In genomic region chr15:63048115-63048985, GRCh38 we compare ENCODE assay signal across 8 cellular contexts. TPM values are rescaled to one million over a fixed set of nuclear protein-coding genes. Genes with fewer than 3 reads are reported as not detected.
DNase-seq lines count a peak whose midpoint lies in the region; ATAC-seq, FAIRE-seq and TF ChIP-seq lines count a peak whose summit lies in the region.

No MANE protein-coding gene starts in this region.

- TF ChIP-seq POLR2A in HepG2 (IDR thresholded peaks at IDR 0.05; ENCODE audit: insufficient read depth in 1 of 2, low read depth in 2 of 2, low read length in 2 of 2) = peak; percentile 46 to 78

- ATAC-seq in HG03439 (IDR thresholded peaks at IDR 0.05; ENCODE audit: unreplicated experiment) (peak; percentile 90), HepG2 (peak; percentile 93)

- H3K9me3 Mint-ChIP-seq in activated CD4-positive, alpha-beta T cell treated with anti-CD3 and anti-CD28 coated beads, Interleukin-2, amount 10 ng/mL, durations not matched to agents 24 days and 14 days = no peaks in the 10 kb centered on the region

- H3K4me1 ChIP-seq in BE2C (peaks cover 41% of the 10 kb centered on the region), HepG2 (ENCODE audit: insufficient read depth, low read length) (peaks cover 83% of the 10 kb centered on the region)

- in situ Hi-C loops in HepG2 (cut with HindIII; ENCODE audit: extremely low pct_ligation_motif_present, low pct_unique_long_range_greater_than_20kb) = loop anchor here (5.0 kb wide), 3 partner anchors 44 to 266 kb away; no protein-coding TSS in a partner anchor

- intact Hi-C loops in activated CD4-positive, alpha-beta T cell treated with anti-CD3 and anti-CD28 coated beads, Interleukin-2, amount 10 ng/mL, durations not matched to agents 24 days and 14 days (cut with micrococcal nuclease) = loop anchor here (1.0 to 5.0 kb wide), 4 partner anchors 45 to 352 kb away; partner anchors contain the start of genes APH1B and LACTB
- intact Hi-C loops in HepG2 (cut with micrococcal nuclease; ENCODE audit: unreplicated experiment) = loop anchor here (1.0 to 10.0 kb wide), 4 partner anchors 45 to 234 kb away; partner anchors contain the start of gene RPS27L

- POLR2A ChIA-PET in HepG2 (lab: Yijun Ruan, JAX) = interaction anchor here (0.6 to 3.5 kb wide), 25 partner anchors 9 to 457 kb away, joined by 3 to 42 read pairs (median 4); partner anchors contain the start of genes RPS27L and USP3

- H3K27me3 ChIP-seq in BE2C = no peaks in the 10 kb centered on the region
- no peaks in the 10 kb centered on the region for H3K27me3 ChIP-seq in HepG2 (ENCODE audit: control insufficient read depth in 1 of 2, insufficient read depth in 2 of 2, low read length in 2 of 2)

- H3K36me3 Mint-ChIP-seq in activated CD4-positive, alpha-beta T cell treated with anti-CD3 and anti-CD28 coated beads, Interleukin-2, amount 10 ng/mL, durations not matched to agents 24 days and 14 days (ENCODE audit: low read depth) = no peaks in the 10 kb centered on the region

- H3K36me3 ChIP-seq in BE2C (peaks cover 10% of the 10 kb centered on the region; the same call in 1 of the 2 replicates), HepG2 (replicated peaks in 1 of 2; ENCODE audit: control insufficient read depth in 1 of 2, insufficient read depth in 2 of 2, low read length in 2 of 2) (no peaks in the 10 kb centered on the region)

- H3K9me3 ChIP-seq in BE2C = no peaks in the 10 kb centered on the region
- H3K9me3 ChIP-seq in HepG2 (ENCODE audit: low read length) = no peaks in the 10 kb centered on the region

- H3K79me2 ChIP-seq in HepG2 (ENCODE audit: insufficient read depth, low read length) = peaks cover 57% of the 10 kb centered on the region

- H2AFZ ChIP-seq in HepG2 (ENCODE audit: low read length) = no peak overlapping the region

- H3K9ac ChIP-seq in HepG2 (ENCODE audit: insufficient read depth, low read depth, low read length) = peak overlapping the region; percentile 76

- DNase-seq in BE2C (peak; percentile 99), GM19239 (ENCODE audit: insufficient read length, low spot score) (peak; percentile 95), NCI-H510A treated with DMSO at 0.1 percent for 48 hours (lab: John Stamatoyannopoulos, UW) (peak; percentile 81), cortex of kidney (lab: John Stamatoyannopoulos, UW) (peak; percentile 54), HepG2 (ENCODE audit: low spot score) (peak; percentile 93)
- DNase-seq in activated CD4-positive, alpha-beta T cell treated with anti-CD3 and anti-CD28 coated beads, Interleukin-2, amount 10 ng/mL, durations not matched to agents 24 days and 14 days = peak; percentile 95
- peak; percentile 82 for DNase-seq in stimulated activated CD4-positive, alpha-beta T cell treated with anti-CD3 and anti-CD28 coated beads, Interleukin-2, amount 100 ng/mL, for 48 hours

- 0 out of 2 replicates have a peak, but pooled peaks cover 3% of the 10 kb centered on the region for H4K20me1 ChIP-seq in HepG2 (ENCODE audit: insufficient read depth, low read length)

- CTCF ChIA-PET in HepG2 (lab: Yijun Ruan, JAX; ENCODE audit: low intra/inter-chr PET ratio, low total read pairs) = interaction anchor here (1.1 to 2.4 kb wide), 2 partner anchors 45 to 201 kb away, joined by 3 to 57 read pairs; no protein-coding TSS in a partner anchor

- FAIRE-seq in GM19239 (lab: Jason Lieb, UNC) = no peak
- FAIRE-seq in HepG2 (lab: Jason Lieb, UNC) = no peak

- H3K27ac Mint-ChIP-seq in activated CD4-positive, alpha-beta T cell treated with anti-CD3 and anti-CD28 coated beads, Interleukin-2, amount 10 ng/mL, durations not matched to agents 24 days and 14 days = peak overlapping the region; percentile 69

- H3K4me1 Mint-ChIP-seq in activated CD4-positive, alpha-beta T cell treated with anti-CD3 and anti-CD28 coated beads, Interleukin-2, amount 10 ng/mL, durations not matched to agents 24 days and 14 days = peaks cover 21% of the 10 kb centered on the region

- H3K27me3 Mint-ChIP-seq in activated CD4-positive, alpha-beta T cell treated with anti-CD3 and anti-CD28 coated beads, Interleukin-2, amount 10 ng/mL, durations not matched to agents 24 days and 14 days = peaks cover 50% of the 10 kb centered on the region

- no TSS peak for BruUV-seq in HepG2 (replicated peaks; lab: Mats Ljungman, UMichigan)

- H3K4me3 ChIP-seq in BE2C (ENCODE audit: low read depth, low read length) = peak overlapping the region; percentile 91
- H3K4me3 ChIP-seq in HepG2 (replicated peaks in 1 of 3; ENCODE audit: insufficient read depth in 1 of 3, low read depth in 2 of 3, low read length in 3 of 3) = peak overlapping the region; percentile 67 to 86 (median 80)

- peak; percentile 100 for TF ChIP-seq RAD21 in HepG2 (CRISPR knock-in tag; IDR thresholded peaks at IDR 0.05)

- TF ChIP-seq EP300 in HepG2 (IDR thresholded peaks at IDR 0.05; ENCODE audit: low read depth in 2 of 2, low read length in 2 of 2) (no peak; a peak in 2 of 4 replicates), HepG2 (CRISPR knock-in tag; IDR thresholded peaks at IDR 0.05; ENCODE audit: borderline replicate concordance) (peak; percentile 15; the same call in 1 of the 2 replicates)

- H3K4me2 ChIP-seq in HepG2 (ENCODE audit: low read depth, low read length) = peak overlapping the region; percentile 96

- peak overlapping the region; percentile 81 for H3K4me3 Mint-ChIP-seq in activated CD4-positive, alpha-beta T cell treated with anti-CD3 and anti-CD28 coated beads, Interleukin-2, amount 10 ng/mL, durations not matched to agents 24 days and 14 days

- TF ChIP-seq CTCF in BE2C (IDR thresholded peaks at IDR 0.05; ENCODE audit: low read depth, low read length) (peak; percentile 93), HepG2 (CRISPR knock-in tag; IDR thresholded peaks at IDR 0.05) (peak; percentile 91)

- H3K27ac ChIP-seq in HepG2 (ENCODE audit: extremely low read length, insufficient read depth, low read length) = peak overlapping the region; percentile 67

- WGBS in HepG2 (ENCODE audit: low lambda C conversion rate) = 0% methylated on average over 13 of the region's 87 CpGs

TF ChIP-seq in HepG2, 621 proteins besides CTCF, POLR2A, EP300 and RAD21 (continues in another document):
- TF ChIP-seq ZNF556 (CRISPR knock-in tag; IDR thresholded peaks at IDR 0.05; ENCODE audit: borderline replicate concordance) (peak; percentile 82; the same call in 1 of the 2 replicates), GFI1 (CRISPR knock-in tag; IDR thresholded peaks at IDR 0.05; ENCODE audit: borderline replicate concordance) (peak; percentile 70), ZNF280D (CRISPR knock-in tag; IDR thresholded peaks at IDR 0.05) (no peak), CHCHD3 (CRISPR knock-in tag; IDR thresholded peaks at IDR 0.05) (no peak), MXI1 (IDR thresholded peaks at IDR 0.05; ENCODE audit: borderline replicate concordance, low read depth, low read length) (peak; percentile 78; the same call in 1 of the 3 replicates), ZNF251 (CRISPR knock-in tag; IDR thresholded peaks at IDR 0.05) (no peak)

RNA-seq across cellular contexts. Expression of gene TPM1, which starts 5.8 kb away (rescaled TPM):
- polyA plus RNA-seq in BE2C (2012; ENCODE audit: insufficient read depth, insufficient read length, low read depth) = 148 TPM
- 10.1 and 10.6 TPM in 2 replicates for total RNA-seq in activated CD4-positive, alpha-beta T cell treated with anti-CD3 and anti-CD28 coated beads, Interleukin-2, amount 10 ng/mL, durations not matched to agents 24 days and 14 days
- 98.9 and 113 TPM in 2 replicates for total RNA-seq in HepG2 (2016; rRNA removed; fragmentation: Illumina TruSeq; extraction: Trizol)
- total RNA-seq in HepG2 (2016; cell fraction: cytosol; rRNA removed; fragmentation: Illumina TruSeq; extraction: Trizol; ENCODE audit: low read depth) = 49.9 and 54.7 TPM in 2 replicates
- 98.4 and 114 TPM in 2 replicates for total RNA-seq in HepG2 (2016; cell fraction: insoluble cytoplasmic fraction; rRNA removed; fragmentation: Illumina TruSeq; extraction: Trizol)
- 81.1 and 86.7 TPM in 2 replicates for total RNA-seq in HepG2 (2016; cell fraction: membrane; rRNA removed; fragmentation: Illumina TruSeq; extraction: Trizol)
- 75.6 and 78.8 TPM in 2 replicates for total RNA-seq in HepG2 (2016; cell fraction: nucleus; rRNA removed; fragmentation: Illumina TruSeq; extraction: Trizol)
- 92.4 and 109 TPM in 2 replicates for polyA plus RNA-seq in HepG2 (2011; rRNA removed)
- polyA plus RNA-seq in HepG2 (2011; cell fraction: cytosol; rRNA removed) = 45.6 and 56.5 TPM in 2 replicates
- polyA plus RNA-seq in HepG2 (2011; cell fraction: nucleus; rRNA removed) = 245 and 247 TPM in 2 replicates
- 72.3 and 73.8 TPM in 2 replicates for polyA plus RNA-seq in HepG2 (2012)
- polyA plus RNA-seq in HepG2 (2016; cell fraction: cytosol; fragmentation: Illumina TruSeq; extraction: Trizol; ENCODE audit: low read depth) = 39.7 and 50.0 TPM in 2 replicates
- polyA plus RNA-seq in HepG2 (2016; cell fraction: insoluble cytoplasmic fraction; fragmentation: Illumina TruSeq; extraction: Trizol; ENCODE audit: low read depth) = 112 and 120 TPM in 2 replicates
- polyA plus RNA-seq in HepG2 (2016; cell fraction: membrane; fragmentation: Illumina TruSeq; extraction: Trizol; ENCODE audit: low read depth) = 59.4 and 60.5 TPM in 2 replicates
- 97.1 and 98.9 TPM in 2 replicates for polyA plus RNA-seq in HepG2 (2016; cell fraction: nucleus; fragmentation: Illumina TruSeq; extraction: Trizol; ENCODE audit: insufficient read depth, low read depth)
- 56.1 and 110 TPM in 2 replicates for polyA minus RNA-seq in HepG2 (2011; rRNA and poly(A)+ RNA removed; ENCODE audit: low replicate concordance)
- polyA minus RNA-seq in HepG2 (2011; cell fraction: cytosol; rRNA and poly(A)+ RNA removed) = 22.5 and 29.1 TPM in 2 replicates
- polyA minus RNA-seq in HepG2 (2011; cell fraction: nucleus; rRNA and poly(A)+ RNA removed) = 274 and 286 TPM in 2 replicates

Comparison
In these comparisons a context has a peak if more than half of its experiments do, and no peak if none do; other contexts are left out.
1. Peak in every context shown above with its lines: DNase-seq, ATAC-seq, H3K4me3 ChIP-seq and H3K27ac ChIP-seq.